20 cellular contexts compared by ENCODE assay signal in genomic region chr9:8734760-8735159, GRCh38.
DNase-seq lines count a peak whose midpoint lies in the region; FAIRE-seq and TF ChIP-seq lines count a peak whose summit lies in the region.
"Had no signal": no experiment of that assay in that cellular context is flagged by ENCODE, and none has a peak within 500 bp of the region (broad histone marks: within the 10 kb centered on the region; RNA-seq: fewer than 3 reads in every experiment).

No MANE protein-coding gene starts in this region.

- H2AFZ ChIP-seq in astrocyte (ENCODE audit: low read depth, low read length): no peak overlapping the region

- TF ChIP-seq CTCF in Caco-2 (IDR thresholded peaks at IDR 0.05; ENCODE audit: insufficient read depth in 1 of 2, low read depth in 1 of 2, low read length in 1 of 2, severe bottlenecking in 1 of 2, unreplicated experiment in 1 of 2) (no peak), astrocyte (IDR thresholded peaks at IDR 0.05; ENCODE audit: insufficient read depth, low read depth, low read length) (no peak), glutamatergic neuron (IDR thresholded peaks at IDR 0.05; ENCODE audit: partially characterized antibody, unreplicated experiment) (no peak), nephron (IDR thresholded peaks at IDR 0.05; ENCODE audit: unreplicated experiment in 3 of 3) (no peak), A673 (conservative IDR thresholded peaks at IDR 0.05; ENCODE audit: low read depth, low read length) (no peak)

- POLR2A ChIA-PET in Caco-2 (lab: Charles Lee) (no interaction called here), A673 (lab: Charles Lee; ENCODE audit: low non-redundant PET) (no interaction called here)

- H3K9me3 ChIP-seq in Caco-2 (no peaks in the 10 kb centered on the region), astrocyte (ENCODE audit: insufficient read depth, low read depth, low read length) (no peaks in the 10 kb centered on the region), A673 (ENCODE audit: low read depth, low read length, poor library complexity, severe bottlenecking) (no peaks in the 10 kb centered on the region)
- H3K9me3 ChIP-seq: breast epithelium had no signal

- H3K9me3 Mint-ChIP-seq in Caco-2 (ENCODE audit: unreplicated experiment) (no peaks in the 10 kb centered on the region), astrocyte (ENCODE audit: unreplicated experiment) (no peaks in the 10 kb centered on the region), glutamatergic neuron (ENCODE audit: unreplicated experiment) (peaks cover 3% of the 10 kb centered on the region), nephron (no peaks in the 10 kb centered on the region)
- H3K9me3 Mint-ChIP-seq: activated T-helper 1 cell treated with anti-CD3 and anti-CD28 coated beads, Interleukin-12 subunit alpha, Interleukin-12 subunit beta, Interleukin-2, Interleukin-4 antibody, amounts not matched to agents 30 ng/mL and 10 ng/mL and 1 ng/mL, durations not matched to agents 14 hours and 24 hours and 36 hours; CD4-positive, alpha-beta T cell had no signal

- intact Hi-C loops in Caco-2 (cut with micrococcal nuclease; ENCODE audit: unreplicated experiment) (no loop called here), A673 (cut with micrococcal nuclease; ENCODE audit: unreplicated experiment) (no loop called here)

- CTCF ChIA-PET in Caco-2 (lab: Charles Lee): no interaction called here
- CTCF ChIA-PET in A673 (lab: Charles Lee): no interaction called here

- H3K4me1 ChIP-seq in Caco-2 (peaks cover 14% of the 10 kb centered on the region), astrocyte (ENCODE audit: insufficient read depth, low read length) (peaks cover 11% of the 10 kb centered on the region), A673 (ENCODE audit: insufficient read depth, low read length, poor library complexity, severe bottlenecking) (peaks cover 12% of the 10 kb centered on the region)
- H3K4me1 ChIP-seq: breast epithelium had no signal

- no peaks in the 10 kb centered on the region for H4K20me1 ChIP-seq in astrocyte (ENCODE audit: insufficient read depth, low read length)

- H3K36me3 ChIP-seq in Caco-2 (ENCODE audit: control insufficient read depth, insufficient read depth, low read length) (no peaks in the 10 kb centered on the region), astrocyte (ENCODE audit: insufficient read depth, low read length) (no peaks in the 10 kb centered on the region), A673 (ENCODE audit: insufficient read depth, low read length, poor library complexity, severe bottlenecking) (no peaks in the 10 kb centered on the region)
- H3K36me3 ChIP-seq: breast epithelium had no signal

- H3K27ac Mint-ChIP-seq in Caco-2 (ENCODE audit: unreplicated experiment) (peak overlapping the region; percentile 55), astrocyte (ENCODE audit: unreplicated experiment) (peak overlapping the region; percentile 77), glutamatergic neuron (ENCODE audit: unreplicated experiment) (peak overlapping the region; percentile 93), nephron (peak overlapping the region; percentile 50 to 81 (median 62))
- H3K27ac Mint-ChIP-seq: activated CD4-positive, alpha-beta T cell treated with anti-CD3 and anti-CD28 coated beads for 36 hours; activated T-helper 1 cell treated with anti-CD3 and anti-CD28 coated beads, Interleukin-12 subunit alpha, Interleukin-12 subunit beta, Interleukin-2, Interleukin-4 antibody, amounts not matched to agents 30 ng/mL and 10 ng/mL and 1 ng/mL, durations not matched to agents 14 hours and 24 hours and 36 hours; CD4-positive, alpha-beta T cell; natural killer cell treated with Interleukin-12 subunit alpha and Interleukin-12 subunit beta and Interleukin-15 and Interleukin-18, amount 100 ng/mL, for 72 hours had no signal

- H3K27ac ChIP-seq in astrocyte (ENCODE audit: low read depth, low read length) (no peak overlapping the region), A673 (ENCODE audit: low read depth, low read length, poor library complexity, severe bottlenecking) (no peak overlapping the region)
- H3K27ac ChIP-seq: breast epithelium had no signal

- H3K36me3 Mint-ChIP-seq in Caco-2 (ENCODE audit: insufficient read depth, unreplicated experiment) (peaks cover 5% of the 10 kb centered on the region), astrocyte (ENCODE audit: low read depth, unreplicated experiment) (no peaks in the 10 kb centered on the region), glutamatergic neuron (ENCODE audit: unreplicated experiment) (no peaks in the 10 kb centered on the region), nephron (ENCODE audit: low read depth) (peaks cover 20% of the 10 kb centered on the region)
- H3K36me3 Mint-ChIP-seq: natural killer cell treated with Interleukin-12 subunit alpha and Interleukin-12 subunit beta and Interleukin-15 and Interleukin-18, amount 100 ng/mL, for 72 hours had no signal

- H3K4me3 Mint-ChIP-seq in Caco-2 (ENCODE audit: unreplicated experiment) (no peak overlapping the region), astrocyte (ENCODE audit: unreplicated experiment) (no peak overlapping the region), glutamatergic neuron (ENCODE audit: unreplicated experiment) (no peak overlapping the region), nephron (peak overlapping the region in 1 of 3 experiments; percentile 46)
- H3K4me3 Mint-ChIP-seq: activated CD4-positive, alpha-beta T cell treated with anti-CD3 and anti-CD28 coated beads for 36 hours; activated T-helper 1 cell treated with anti-CD3 and anti-CD28 coated beads, Interleukin-12 subunit alpha, Interleukin-12 subunit beta, Interleukin-2, Interleukin-4 antibody, amounts not matched to agents 30 ng/mL and 10 ng/mL and 1 ng/mL, durations not matched to agents 14 hours and 24 hours and 36 hours; CD4-positive, alpha-beta T cell; natural killer cell treated with Interleukin-12 subunit alpha and Interleukin-12 subunit beta and Interleukin-15 and Interleukin-18, amount 100 ng/mL, for 72 hours had no signal

- H3K79me2 ChIP-seq in astrocyte (ENCODE audit: insufficient read depth, low read length): no peaks in the 10 kb centered on the region

- no peaks in the 10 kb centered on the region for H3K27me3 Mint-ChIP-seq in Caco-2 (ENCODE audit: insufficient read depth, unreplicated experiment)
- H3K27me3 Mint-ChIP-seq in astrocyte (ENCODE audit: low read depth, unreplicated experiment): no peaks in the 10 kb centered on the region
- peaks cover 3% of the 10 kb centered on the region for H3K27me3 Mint-ChIP-seq in glutamatergic neuron (ENCODE audit: unreplicated experiment)
- no peaks in the 10 kb centered on the region for H3K27me3 Mint-ChIP-seq in nephron (ENCODE audit: low read depth)
- H3K27me3 Mint-ChIP-seq: activated CD4-positive, alpha-beta T cell treated with anti-CD3 and anti-CD28 coated beads for 36 hours; CD4-positive, alpha-beta T cell had no signal

- no peaks in the 10 kb centered on the region for H3K27me3 ChIP-seq in Caco-2 (replicated peaks; ENCODE audit: control insufficient read depth, insufficient read depth, low read length)
- H3K27me3 ChIP-seq in astrocyte (ENCODE audit: insufficient read depth, low read length): no peaks in the 10 kb centered on the region
- H3K27me3 ChIP-seq in A673 (replicated peaks; ENCODE audit: insufficient read depth, low read depth, low read length, poor library complexity): no peaks in the 10 kb centered on the region

- BruUV-seq in Caco-2 (replicated peaks; lab: Mats Ljungman, UMichigan) (no TSS peak), A673 (replicated peaks; lab: Mats Ljungman, UMichigan) (no TSS peak)

- no peak overlapping the region for H3K4me2 ChIP-seq in astrocyte (ENCODE audit: low read length)

- H3K4me1 Mint-ChIP-seq in Caco-2 (ENCODE audit: low read depth, unreplicated experiment) (peaks cover 8% of the 10 kb centered on the region), astrocyte (ENCODE audit: low read depth, unreplicated experiment) (peaks cover 35% of the 10 kb centered on the region), glutamatergic neuron (ENCODE audit: low read depth, unreplicated experiment) (peaks cover 58% of the 10 kb centered on the region), nephron (peaks cover 64% of the 10 kb centered on the region)
- H3K4me1 Mint-ChIP-seq: activated CD4-positive, alpha-beta T cell treated with anti-CD3 and anti-CD28 coated beads for 36 hours had no signal

- H3K9ac ChIP-seq in astrocyte (ENCODE audit: low read length): no peak overlapping the region

- DNase-seq in Caco-2: peak; percentile 40 to 57
- DNase-seq in astrocyte (ENCODE audit: low read depth): peak; percentile 74
- DNase-seq in glutamatergic neuron: no peak
- no peak for DNase-seq in NOMO-1 treated with dmso at 0.1 percent for 144 hours (lab: John Stamatoyannopoulos, UW; ENCODE audit: unreplicated experiment)
- no peak for DNase-seq in SHP77 treated with DMSO at 0.1 percent for 48 hours (lab: John Stamatoyannopoulos, UW)
- no peak for DNase-seq in SIG-M5 treated with dmso at 0.1 percent for 504 hours (lab: John Stamatoyannopoulos, UW; ENCODE audit: unreplicated experiment)
- no peak for DNase-seq in A673 (ENCODE audit: low spot score)
- DNase-seq: activated CD4-positive, alpha-beta T cell treated with anti-CD3 and anti-CD28 coated beads for 36 hours; CD4-positive, alpha-beta T cell; cortex of kidney; KBM-7; kidney; MV-4-11; NCI-H187; NCI-H2227 treated with DMSO at 0.1 percent for 48 hours; RPMI8226 had no signal

- FAIRE-seq in astrocyte (lab: Jason Lieb, UNC): no peak
- FAIRE-seq: kidney had no signal

- H3K4me3 ChIP-seq in Caco-2 (ENCODE audit: low read depth, low read length) (no peak overlapping the region), astrocyte (ENCODE audit: insufficient read depth, low read depth, low read length) (no peak overlapping the region), A673 (ENCODE audit: low read depth, low read length, poor library complexity, severe bottlenecking) (no peak overlapping the region)
- H3K4me3 ChIP-seq: breast epithelium had no signal

Comparison
In these comparisons a context has a peak if more than half of its experiments do, and no peak if none do; other contexts are left out.
1. DNase-seq: peak in Caco-2 (2 of 2) and astrocyte (single experiment); none in glutamatergic neuron (single experiment), NOMO-1 treated with dmso at 0.1 percent for 144 hours (single experiment), SHP77 treated with DMSO at 0.1 percent for 48 hours (single experiment), SIG-M5 treated with dmso at 0.1 percent for 504 hours (single experiment) and A673 (single experiment).
2. Peak in every context shown above with its lines, with median percentiles within 50 percentile points of each other: H3K27ac Mint-ChIP-seq.